11 cellular contexts compared by ENCODE assay signal in genomic region chr19:46963093-46963734, GRCh38. TPM values are rescaled to one million over a fixed set of nuclear protein-coding genes. Genes with fewer than 3 reads are reported as not detected.
DNase-seq lines count a peak whose midpoint lies in the region; ATAC-seq and TF ChIP-seq lines count a peak whose summit lies in the region.
"Had no signal": no experiment of that assay in that cellular context is flagged by ENCODE, and none has a peak within 500 bp of the region (broad histone marks: within the 10 kb centered on the region; RNA-seq: fewer than 3 reads in every experiment).

No MANE protein-coding gene starts in this region.

- 0 out of 2 replicates have a peak overlapping the region, but pooled peaks have one; percentile 3 for H3K4me3 ChIP-seq in WI38 (ENCODE audit: low read depth, low read length)
- H3K4me3 ChIP-seq in fibroblast of the aortic adventitia (ENCODE audit: low read depth, low read length), result no peak overlapping the region
- no peak overlapping the region for H3K4me3 ChIP-seq in Caco-2 (ENCODE audit: low read depth, low read length)
- H3K4me3 ChIP-seq: Peyer's patch had no signal

- no peaks in the 10 kb centered on the region for H3K9me3 Mint-ChIP-seq in Caco-2 (ENCODE audit: unreplicated experiment)

- no peak overlapping the region for H3K27ac Mint-ChIP-seq in Caco-2 (ENCODE audit: unreplicated experiment)

- H3K27me3 ChIP-seq in Caco-2 (replicated peaks; ENCODE audit: control insufficient read depth, insufficient read depth, low read length), result no peaks in the 10 kb centered on the region
- H3K27me3 ChIP-seq: Peyer's patch had no signal

- POLR2A ChIA-PET in Caco-2 (lab: Charles Lee), result no interaction called here

- H3K36me3 Mint-ChIP-seq in Caco-2 (ENCODE audit: insufficient read depth, unreplicated experiment), result peaks cover 30% of the 10 kb centered on the region

- no peaks in the 10 kb centered on the region for H3K27me3 Mint-ChIP-seq in Caco-2 (ENCODE audit: insufficient read depth, unreplicated experiment)

- peak; percentile 12 for DNase-seq in stimulated activated naive CD4-positive, alpha-beta T cell treated with Interleukin-2 at 50 U/mL for 16 hours (lab: John Stamatoyannopoulos, UW)
- no peak for DNase-seq in stimulated activated naive CD4-positive, alpha-beta T cell (lab: John Stamatoyannopoulos, UW)
- peak; percentile 95 for DNase-seq in fibroblast of the aortic adventitia (ENCODE audit: low read depth)
- no peak for DNase-seq in NCI-H510A (lab: John Stamatoyannopoulos, UW)
- no peak for DNase-seq in Caco-2
- DNase-seq in iPS-NIHi7 (ENCODE audit: extremely low spot score), result no peak
- DNase-seq: activated CD8-positive, alpha-beta memory T cell treated with anti-CD3 and anti-CD28 coated beads, Interleukin-2, amount 50 U/mL, for 4 hours; NCI-H1092; Peyer's patch had no signal

- no peak for ATAC-seq in HG03460 (IDR thresholded peaks at IDR 0.05; ENCODE audit: unreplicated experiment)

- no TSS peak for BruUV-seq in Caco-2 (replicated peaks; lab: Mats Ljungman, UMichigan)

- H3K4me3 Mint-ChIP-seq in Caco-2 (ENCODE audit: unreplicated experiment), result no peak overlapping the region

- H3K4me1 Mint-ChIP-seq in Caco-2 (ENCODE audit: low read depth, unreplicated experiment), result peaks cover 14% of the 10 kb centered on the region

- intact Hi-C loops in Caco-2 (cut with micrococcal nuclease; ENCODE audit: unreplicated experiment), result no loop called here

- H3K4me1 ChIP-seq in Caco-2, result no peaks in the 10 kb centered on the region

- H3K36me3 ChIP-seq in Caco-2 (ENCODE audit: control insufficient read depth, insufficient read depth, low read length), result peaks cover 1% of the 10 kb centered on the region
- H3K36me3 ChIP-seq: Peyer's patch had no signal

- no peak for TF ChIP-seq CTCF in WI38 (IDR thresholded peaks at IDR 0.05; ENCODE audit: low read depth, low read length)
- no peak for TF ChIP-seq CTCF in fibroblast of the aortic adventitia (IDR thresholded peaks at IDR 0.05; ENCODE audit: insufficient read depth, low read length)
- no peak for TF ChIP-seq CTCF in Caco-2 (IDR thresholded peaks at IDR 0.05; ENCODE audit: insufficient read depth in 1 of 2, low read depth in 1 of 2, low read length in 1 of 2, severe bottlenecking in 1 of 2, unreplicated experiment in 1 of 2)

- CTCF ChIA-PET in Caco-2 (lab: Charles Lee), result no interaction called here

- H3K9me3 ChIP-seq in Caco-2, result 0 out of 2 replicates have a peak, but pooled peaks cover 2% of the 10 kb centered on the region
- H3K9me3 ChIP-seq: Peyer's patch had no signal

RNA-seq across cellular contexts. Expression of gene NPAS1, which starts 56.4 kb away (rescaled TPM):
- total RNA-seq in fibroblast of the aortic adventitia (ENCODE audit: low replicate concordance) (0.49 and 2.1 TPM in 2 replicates), Caco-2 (2022) (1.8 and 2.8 TPM in 2 replicates)
- total RNA-seq: Peyer's patch had no signal

Comparison
In these comparisons a context has a peak if more than half of its experiments do, and no peak if none do; other contexts are left out.
1. DNase-seq: peak in stimulated activated naive CD4-positive, alpha-beta T cell treated with Interleukin-2 at 50 U/mL for 16 hours (single experiment) and fibroblast of the aortic adventitia (single experiment); none in stimulated activated naive CD4-positive, alpha-beta T cell (0 of 6), NCI-H510A (single experiment), Caco-2 (0 of 2) and iPS-NIHi7 (single experiment).